ENCODE assay signal across 25 cellular contexts in genomic region chr22:31651667-31652066, GRCh38. TPM values are rescaled to one million over a fixed set of nuclear protein-coding genes. Genes with fewer than 3 reads are reported as not detected.
A peak's percentile ranks its signal among the peaks of the same experiment; 100 is the strongest.
DNase-seq lines count a peak whose midpoint lies in the region; ATAC-seq, FAIRE-seq and TF ChIP-seq lines count a peak whose summit lies in the region.
"Had no signal": no experiment of that assay in that cellular context is flagged by ENCODE, and none has a peak within 500 bp of the region (broad histone marks: within the 10 kb centered on the region; RNA-seq: fewer than 3 reads in every experiment).

No MANE protein-coding gene starts in this region.

- no peak for TF ChIP-seq RAD21 in GM12878 (IDR thresholded peaks at IDR 0.05; ENCODE audit: insufficient read depth, low read depth, low read length)

- in situ Hi-C loops in GM12878 (cut with MboI): no loop called here

- H3K4me3 ChIP-seq in GM12878: peak overlapping the region; percentile 48; the same call in 1 of the 2 replicates
- H3K4me3 ChIP-seq: BLaER1 treated with 17β-estradiol and CSF1 and Interleukin-3, amounts not matched to agents 10 nM and 100 nM; cardiac muscle cell; hepatocyte; left lung; pancreas had no signal

- RAD21 ChIA-PET in GM12878 (lab: Charles Lee; ENCODE audit: unreplicated experiment): interaction anchor here (3.4 kb wide), 1 partner anchor 15 kb away, joined by 37 read pairs; no protein-coding TSS in a partner anchor

- ATAC-seq in activated T-cell treated with anti-CD3 and anti-CD28 coated beads, Interleukin-2, amount 50 U/mL, for 72 hours (replicated peaks in 1 of 2): peak in 1 of 2 donors; percentile 22
- ATAC-seq in GM12878 (peak; percentile 29), HG03159 (IDR thresholded peaks at IDR 0.05; ENCODE audit: unreplicated experiment) (no peak)
- ATAC-seq in stimulated activated memory B cell treated with anti-CD40 and anti-IgM and Interleukin-4, amounts not matched to agents 10 μg/mL and 1 μg/mL and 100 μg/mL, for 72 hours: peak; percentile 39
- ATAC-seq: left lung; natural killer cell treated with Interleukin-12 subunit alpha and Interleukin-12 subunit beta and Interleukin-15 and Interleukin-18, amount 100 ng/mL, for 72 hours; pancreas; right cardiac atrium; SK-N-SH treated with all-trans-retinoic acid at 6 μM for 48 hours; WTC11 had no signal

- BruUV-seq in GM12878 (replicated peaks; lab: Mats Ljungman, UMichigan): no TSS peak

- H3K27me3 Mint-ChIP-seq in activated T-cell treated with anti-CD3 and anti-CD28 coated beads, Interleukin-2, amount 50 U/mL, for 72 hours (ENCODE audit: low read depth): no peaks in the 10 kb centered on the region
- H3K27me3 Mint-ChIP-seq in IgD-negative memory B cell: no peaks in the 10 kb centered on the region
- H3K27me3 Mint-ChIP-seq in stimulated activated memory B cell treated with anti-CD40 and anti-IgM and Interleukin-4, amounts not matched to agents 10 μg/mL and 1 μg/mL and 100 μg/mL, for 72 hours: no peaks in the 10 kb centered on the region
- H3K27me3 Mint-ChIP-seq: natural killer cell treated with Interleukin-12 subunit alpha and Interleukin-12 subunit beta and Interleukin-15 and Interleukin-18, amount 100 ng/mL, for 72 hours had no signal

- peak overlapping the region; percentile 14; the same call in 1 of the 2 replicates for H3K9ac ChIP-seq in GM12878 (ENCODE audit: control insufficient read depth, insufficient read depth, low read length)
- H3K9ac ChIP-seq: BLaER1 treated with 17β-estradiol and CSF1 and Interleukin-3, amounts not matched to agents 10 nM and 100 nM had no signal

- no peak for TF ChIP-seq POLR2A in GM12878 (IDR thresholded peaks at IDR 0.05; ENCODE audit: low read depth, low read length)

- peaks cover 0 to 11% of the 10 kb centered on the region in 2 experiments; a peak in 1 of 4 replicates for H3K36me3 ChIP-seq in GM12878 (ENCODE audit: control insufficient read depth in 2 of 2, insufficient read depth in 2 of 2, low read length in 1 of 2)

- no peak for DNase-seq in activated T-cell treated with anti-CD3 and anti-CD28 coated beads, Interleukin-2, amount 50 U/mL, for 72 hours
- no peak for DNase-seq in activated T-cell treated with anti-CD3 and anti-CD28 coated beads, Interleukin-2, amount 50 U/mL, for 48 hours
- no peak for DNase-seq in GM12878 (ENCODE audit: low read depth, low spot score)
- DNase-seq in GM20000 (ENCODE audit: low spot score): no peak
- no peak for DNase-seq in DMS153 (lab: John Stamatoyannopoulos, UW)
- DNase-seq: activated effector memory CD4-positive, alpha-beta T cell treated with Interleukin-2 at 50 U/mL for 16 hours; amniotic stem cell; foreskin fibroblast; immature natural killer cell; KBM-7; left lung; NCI-H524; pancreas; RPMI8226; T-helper 9 cell had no signal

- peak; percentile 59 for FAIRE-seq in GM12878 (lab: Jason Lieb, UNC)
- FAIRE-seq: pancreas had no signal

- peaks cover 0 to 8% of the 10 kb centered on the region in 2 donors for H3K36me3 Mint-ChIP-seq in activated T-cell treated with anti-CD3 and anti-CD28 coated beads, Interleukin-2, amount 50 U/mL, for 72 hours (ENCODE audit: insufficient read depth in 2 of 2)
- peaks cover 7% of the 10 kb centered on the region for H3K36me3 Mint-ChIP-seq in IgD-negative memory B cell
- H3K36me3 Mint-ChIP-seq in stimulated activated memory B cell treated with anti-CD40 and anti-IgM and Interleukin-4, amounts not matched to agents 10 μg/mL and 1 μg/mL and 100 μg/mL, for 72 hours: peaks cover 21% of the 10 kb centered on the region
- H3K36me3 Mint-ChIP-seq: natural killer cell treated with Interleukin-12 subunit alpha and Interleukin-12 subunit beta and Interleukin-15 and Interleukin-18, amount 100 ng/mL, for 72 hours had no signal

- WGBS in GM12878 (ENCODE audit: insufficient coverage, insufficient replicate concordance, low lambda C conversion rate, missing lambda C conversion rate): 0% methylated on average over 4 of the region's 4 CpGs

- H3K79me2 ChIP-seq in GM12878 (ENCODE audit: control insufficient read depth, insufficient read depth, low read length): peaks cover 53% of the 10 kb centered on the region

- H3K4me1 Mint-ChIP-seq in activated T-cell treated with anti-CD3 and anti-CD28 coated beads, Interleukin-2, amount 50 U/mL, for 72 hours (ENCODE audit: low read depth): peaks cover 51% of the 10 kb centered on the region
- H3K4me1 Mint-ChIP-seq in IgD-negative memory B cell: peaks cover 39 to 42% (median 40%) of the 10 kb centered on the region in 3 donors
- peaks cover 56% of the 10 kb centered on the region for H3K4me1 Mint-ChIP-seq in stimulated activated memory B cell treated with anti-CD40 and anti-IgM and Interleukin-4, amounts not matched to agents 10 μg/mL and 1 μg/mL and 100 μg/mL, for 72 hours

- H3K27ac ChIP-seq in GM12878 (ENCODE audit: control insufficient read depth, insufficient read depth): peak overlapping the region; percentile 85
- H3K27ac ChIP-seq: cardiac muscle cell, left lung had no signal

- TF ChIP-seq EP300 in GM12878 (IDR thresholded peaks at IDR 0.05; ENCODE audit: borderline replicate concordance in 1 of 2, control insufficient read depth in 1 of 2, low read depth in 2 of 2, low read length in 2 of 2): no peak

- H4K20me1 ChIP-seq in GM12878 (ENCODE audit: control insufficient read depth, insufficient read depth): no peaks in the 10 kb centered on the region

- CTCF ChIA-PET in GM12878 (lab: Yijun Ruan, JAX): no interaction called here

- peaks cover 47% of the 10 kb centered on the region for H3K4me1 ChIP-seq in GM12878 (ENCODE audit: control insufficient read depth, insufficient read depth, low read length)

- H3K4me3 Mint-ChIP-seq in activated T-cell treated with anti-CD3 and anti-CD28 coated beads, Interleukin-2, amount 50 U/mL, for 72 hours: peak overlapping the region in 1 of 2 donors; percentile 31
- peak overlapping the region; percentile 34 to 90 (median 42) for H3K4me3 Mint-ChIP-seq in IgD-negative memory B cell
- peak overlapping the region; percentile 58 for H3K4me3 Mint-ChIP-seq in stimulated activated memory B cell treated with anti-CD40 and anti-IgM and Interleukin-4, amounts not matched to agents 10 μg/mL and 1 μg/mL and 100 μg/mL, for 72 hours
- H3K4me3 Mint-ChIP-seq: immature natural killer cell; natural killer cell treated with Interleukin-12 subunit alpha and Interleukin-12 subunit beta and Interleukin-15 and Interleukin-18, amount 100 ng/mL, for 72 hours; WTC11 had no signal

- no peaks in the 10 kb centered on the region for H3K27me3 ChIP-seq in GM12878 (replicated peaks in 1 of 2; ENCODE audit: control insufficient read depth in 2 of 2, insufficient read depth in 2 of 2, low read length in 1 of 2)
- H3K27me3 ChIP-seq: BLaER1 treated with 17β-estradiol and CSF1 and Interleukin-3, amounts not matched to agents 10 nM and 100 nM; cardiac muscle cell; hepatocyte; left lung; pancreas had no signal

- peak overlapping the region; percentile 73 for H3K4me2 ChIP-seq in GM12878 (ENCODE audit: control insufficient read depth, insufficient read depth)
- H3K4me2 ChIP-seq: hepatocyte had no signal

- H3K9me3 ChIP-seq in GM12878 (replicated peaks; ENCODE audit: control insufficient read depth, insufficient read depth, low read length): no peaks in the 10 kb centered on the region
- H3K9me3 ChIP-seq: BLaER1 treated with 17β-estradiol and CSF1 and Interleukin-3, amounts not matched to agents 10 nM and 100 nM; left lung; pancreas had no signal

- SMC1A ChIA-PET in GM12878 (lab: Charles Lee; ENCODE audit: uncharacterized antibody, unreplicated experiment): interaction anchor here (1.1 kb wide), 1 partner anchor 115 kb away, joined by 3 read pairs; no protein-coding TSS in a partner anchor

- no peaks in the 10 kb centered on the region for H3K9me3 Mint-ChIP-seq in activated T-cell treated with anti-CD3 and anti-CD28 coated beads, Interleukin-2, amount 50 U/mL, for 72 hours
- H3K9me3 Mint-ChIP-seq in IgD-negative memory B cell: no peaks in the 10 kb centered on the region
- H3K9me3 Mint-ChIP-seq in stimulated activated memory B cell treated with anti-CD40 and anti-IgM and Interleukin-4, amounts not matched to agents 10 μg/mL and 1 μg/mL and 100 μg/mL, for 72 hours: no peaks in the 10 kb centered on the region
- H3K9me3 Mint-ChIP-seq: immature natural killer cell; natural killer cell treated with Interleukin-12 subunit alpha and Interleukin-12 subunit beta and Interleukin-15 and Interleukin-18, amount 100 ng/mL, for 72 hours; WTC11 had no signal

- peak overlapping the region; percentile 55 for H3K27ac Mint-ChIP-seq in activated T-cell treated with anti-CD3 and anti-CD28 coated beads, Interleukin-2, amount 50 U/mL, for 72 hours
- peak overlapping the region; percentile 40 to 89 (median 73) for H3K27ac Mint-ChIP-seq in IgD-negative memory B cell
- H3K27ac Mint-ChIP-seq in stimulated activated memory B cell treated with anti-CD40 and anti-IgM and Interleukin-4, amounts not matched to agents 10 μg/mL and 1 μg/mL and 100 μg/mL, for 72 hours: peak overlapping the region; percentile 78
- H3K27ac Mint-ChIP-seq: immature natural killer cell; natural killer cell treated with Interleukin-12 subunit alpha and Interleukin-12 subunit beta and Interleukin-15 and Interleukin-18, amount 100 ng/mL, for 72 hours had no signal

- TF ChIP-seq CTCF in GM12878 (IDR thresholded peaks at IDR 0.05 in 2 of 3, conservative IDR thresholded peaks at IDR 0.05 in 1 of 3; ENCODE audit: control insufficient read depth in 2 of 3, extremely low read depth in 1 of 3, insufficient read depth in 1 of 3, low read depth in 3 of 3, low read length in 3 of 3) (no peak), GM20000 (IDR thresholded peaks at IDR 0.05; ENCODE audit: extremely low read depth, missing control alignments) (no peak)

- no peak overlapping the region for H2AFZ ChIP-seq in GM12878 (ENCODE audit: control insufficient read depth, low read depth, low read length)
- H2AFZ ChIP-seq: hepatocyte had no signal

- intact Hi-C loops in GM12878 (cut with micrococcal nuclease; ENCODE audit: unreplicated experiment): no loop called here

- POLR2A ChIA-PET in GM12878 (lab: Charles Lee): no interaction called here

RNA-seq across cellular contexts. Expression of gene PISD, which starts 10.3 kb away (rescaled TPM):
- total RNA-seq in activated T-cell treated with anti-CD3 and anti-CD28 coated beads, Interleukin-2, amount 50 U/mL, for 72 hours: 10 to 100 TPM; 38.0 to 38.5 TPM
- polyA plus RNA-seq in IgD-negative memory B cell (20.7 TPM), GM12878 (2011; rRNA removed) (22.5 and 46.8 TPM in 2 replicates), GM12878 (2014; fragmentation: Illumina TruSeq; extraction: Trizol) (24.5 and 36.9 TPM in 2 replicates), GM12878 (2014; fragmentation: Nextera tagmentation; extraction: Ambion mirVana) (10 to 100 TPM; 31.1 to 44.9 TPM), GM12878 (2014; rRNA removed) (49.1 and 51.4 TPM in 2 replicates), GM12878 (2016; fragmentation: Nextera tagmentation; extraction: Ambion mirVana) (10 to 100 TPM; 48.3 to 54.9 TPM)
- 75.1 and 77.2 TPM in 2 replicates for total RNA-seq in GM12878 (2013; cell fraction: nucleolus; rRNA removed)
- total RNA-seq in GM12878 (2014; rRNA removed) (41.3 and 44.7 TPM in 2 replicates), GM12878 (2014; rRNA removed; fragmentation: Illumina TruSeq; extraction: Trizol) (24.2 and 25.8 TPM in 2 replicates), GM12878 (2021) (62.7 and 63.4 TPM in 2 replicates)
- 18.1 TPM for polyA plus RNA-seq in GM12878 (2011; ENCODE audit: low read depth)
- 66.2 and 74.7 TPM in 2 replicates for polyA plus RNA-seq in GM12878 (2011; cell fraction: cytosol; rRNA removed)
- polyA plus RNA-seq in GM12878 (2011; cell fraction: nucleus; rRNA removed): 157 and 166 TPM in 2 replicates
- polyA plus RNA-seq in GM12878 (2012): 34.4 and 39.1 TPM in 2 replicates
- 28.3 and 51.8 TPM in 2 replicates for polyA minus RNA-seq in GM12878 (2011; rRNA and poly(A)+ RNA removed)
- 19.8 and 21.5 TPM in 2 replicates for polyA minus RNA-seq in GM12878 (2011; cell fraction: cytosol; rRNA and poly(A)+ RNA removed)
- polyA minus RNA-seq in GM12878 (2011; cell fraction: nucleus; rRNA and poly(A)+ RNA removed): 24.8 and 28.7 TPM in 2 replicates
